In the genomic region with DNA sequence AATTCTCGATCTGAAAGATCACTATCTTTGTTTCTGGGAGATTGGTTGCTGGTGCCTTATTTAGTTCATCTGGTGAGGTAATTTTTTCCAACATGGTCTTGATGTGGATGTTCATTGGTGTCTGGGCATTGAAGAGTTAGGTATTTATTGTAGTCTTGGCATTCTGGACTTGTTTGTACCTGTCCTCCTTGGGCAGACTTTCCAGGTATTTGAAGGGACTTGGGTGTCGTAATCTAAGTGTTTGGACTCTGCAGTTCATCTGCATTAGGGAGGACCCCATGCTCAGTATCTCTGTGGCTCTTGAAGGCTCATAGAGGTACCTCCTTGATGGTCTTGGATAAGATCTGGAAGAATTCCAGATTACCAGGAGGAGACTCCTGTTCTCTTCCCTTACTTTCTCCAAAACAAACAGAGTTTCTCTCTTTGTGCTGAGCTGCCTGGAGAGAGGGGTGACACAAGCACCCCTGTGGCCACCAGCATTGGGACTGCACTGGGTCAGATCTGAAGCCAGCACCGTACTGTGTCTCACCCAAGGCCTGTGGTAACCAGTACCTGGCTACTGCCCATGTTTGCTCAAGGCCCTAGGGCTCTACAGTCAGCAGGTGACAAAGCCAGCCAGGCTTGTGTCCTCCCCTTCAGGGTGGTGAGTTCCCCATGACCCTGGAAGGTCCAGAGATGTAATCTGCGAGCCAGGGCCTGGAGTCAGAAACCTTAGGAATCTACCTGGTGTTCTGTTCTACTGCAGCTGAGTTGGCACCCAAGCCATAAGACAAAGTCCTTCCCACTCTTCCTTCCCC, we compare ENCODE assay signal across 21 cellular contexts. TPM values are rescaled to one million over a fixed set of nuclear protein-coding genes. Genes with fewer than 3 reads are reported as not detected.
"Had no signal": no experiment of that assay in that cellular context is flagged by ENCODE, and none has a peak within 500 bp of the region (broad histone marks: within the 10 kb centered on the region; RNA-seq: fewer than 3 reads in every experiment).

No MANE protein-coding gene starts in this region.

- H3K36me3 ChIP-seq: cardiac muscle cell, lower lobe of right lung, prostate gland, upper lobe of left lung had no signal

- H3K4me3 ChIP-seq: cardiac muscle cell, lower lobe of right lung, prostate gland, upper lobe of left lung had no signal

- H3K4me1 ChIP-seq: lower lobe of right lung, upper lobe of left lung had no signal

- ATAC-seq: activated CD8-positive, alpha-beta memory T cell treated with anti-CD3 and anti-CD28 coated beads, Interleukin-2, amount 10 ng/mL, durations not matched to agents 7 days and 5 days; activated T-cell treated with anti-CD3 and anti-CD28 coated beads, Interleukin-2, amount 50 U/mL, for 72 hours; left cardiac atrium; naive thymus-derived CD8-positive, alpha-beta T cell; sciatic nerve; T-helper 17 cell had no signal

- H3K36me3 Mint-ChIP-seq: activated CD8-positive, alpha-beta memory T cell treated with anti-CD3 and anti-CD28 coated beads, Interleukin-2, amount 10 ng/mL, durations not matched to agents 7 days and 5 days; activated naive CD8-positive, alpha-beta T cell treated with anti-CD3 and anti-CD28 coated beads, Interleukin-2, amount 10 ng/mL, durations not matched to agents 7 days and 5 days had no signal

- H3K27me3 ChIP-seq: cardiac muscle cell, upper lobe of left lung had no signal

- FAIRE-seq: colon, endothelial cell of umbilical vein had no signal

- DNase-seq: activated B cell treated with CpG ODN at 0.5 μM for 24 hours; activated CD4-positive, alpha-beta T cell treated with anti-CD3 and anti-CD28 coated beads, Interleukin-2, amount 10 ng/mL, durations not matched to agents 7 days and 5 days; activated CD8-positive, alpha-beta memory T cell treated with anti-CD3 and anti-CD28 coated beads, Interleukin-2, amount 10 ng/mL, durations not matched to agents 7 days and 5 days; activated naive CD8-positive, alpha-beta T cell treated with anti-CD3 and anti-CD28 coated beads, Interleukin-2, amount 10 ng/mL, durations not matched to agents 7 days and 5 days; activated T-cell treated with anti-CD3 and anti-CD28 coated beads, Interleukin-2, amount 50 U/mL, for 72 hours; aorta; left cardiac atrium; lower lobe of right lung; naive thymus-derived CD8-positive, alpha-beta T cell; nucleus accumbens; stimulated activated CD4-positive, alpha-beta T cell treated with anti-CD3 and anti-CD28 coated beads, Interleukin-12 subunit alpha, Interleukin-12 subunit beta, amount 100 ng/mL, for 4 hours; stimulated activated naive CD4-positive, alpha-beta T cell; T-helper 17 cell; upper lobe of left lung had no signal

- H3K27ac Mint-ChIP-seq: activated B cell treated with CpG ODN at 0.5 μM for 24 hours; activated CD4-positive, alpha-beta T cell treated with anti-CD3 and anti-CD28 coated beads, Interleukin-2, amount 10 ng/mL, durations not matched to agents 7 days and 5 days; activated CD8-positive, alpha-beta memory T cell treated with anti-CD3 and anti-CD28 coated beads, Interleukin-2, amount 10 ng/mL, durations not matched to agents 7 days and 5 days; activated naive CD8-positive, alpha-beta T cell treated with anti-CD3 and anti-CD28 coated beads, Interleukin-2, amount 10 ng/mL, durations not matched to agents 7 days and 5 days; activated T-cell treated with anti-CD3 and anti-CD28 coated beads, Interleukin-2, amount 50 U/mL, for 72 hours; naive thymus-derived CD8-positive, alpha-beta T cell; T-helper 17 cell had no signal

- H3K9me3 ChIP-seq: lower lobe of right lung, prostate gland, upper lobe of left lung had no signal

- H3K4me3 Mint-ChIP-seq: activated B cell treated with CpG ODN at 0.5 μM for 24 hours; activated CD4-positive, alpha-beta T cell treated with anti-CD3 and anti-CD28 coated beads, Interleukin-2, amount 10 ng/mL, durations not matched to agents 7 days and 5 days; activated CD8-positive, alpha-beta memory T cell treated with anti-CD3 and anti-CD28 coated beads, Interleukin-2, amount 10 ng/mL, durations not matched to agents 7 days and 5 days; activated naive CD8-positive, alpha-beta T cell treated with anti-CD3 and anti-CD28 coated beads, Interleukin-2, amount 10 ng/mL, durations not matched to agents 7 days and 5 days; activated T-cell treated with anti-CD3 and anti-CD28 coated beads, Interleukin-2, amount 50 U/mL, for 72 hours; naive thymus-derived CD8-positive, alpha-beta T cell; T-helper 17 cell had no signal

- H3K4me1 Mint-ChIP-seq: activated B cell treated with CpG ODN at 0.5 μM for 24 hours; activated CD8-positive, alpha-beta memory T cell treated with anti-CD3 and anti-CD28 coated beads, Interleukin-2, amount 10 ng/mL, durations not matched to agents 7 days and 5 days; activated naive CD8-positive, alpha-beta T cell treated with anti-CD3 and anti-CD28 coated beads, Interleukin-2, amount 10 ng/mL, durations not matched to agents 7 days and 5 days; naive thymus-derived CD8-positive, alpha-beta T cell had no signal

- H3K9me3 Mint-ChIP-seq: activated CD4-positive, alpha-beta T cell treated with anti-CD3 and anti-CD28 coated beads, Interleukin-2, amount 10 ng/mL, durations not matched to agents 7 days and 5 days; activated T-cell treated with anti-CD3 and anti-CD28 coated beads, Interleukin-2, amount 50 U/mL, for 72 hours had no signal

- H3K27ac ChIP-seq: cardiac muscle cell, lower lobe of right lung, upper lobe of left lung had no signal

RNA-seq across cellular contexts. Expression of gene A2ML1, which starts 5.3 kb away (rescaled TPM):
- total RNA-seq: activated B cell treated with CpG ODN at 0.5 μM for 24 hours; activated CD4-positive, alpha-beta T cell treated with anti-CD3 and anti-CD28 coated beads, Interleukin-2, amount 10 ng/mL, durations not matched to agents 7 days and 5 days; activated CD8-positive, alpha-beta memory T cell treated with anti-CD3 and anti-CD28 coated beads, Interleukin-2, amount 10 ng/mL, durations not matched to agents 7 days and 5 days; activated naive CD8-positive, alpha-beta T cell treated with anti-CD3 and anti-CD28 coated beads, Interleukin-2, amount 10 ng/mL, durations not matched to agents 7 days and 5 days; activated T-cell treated with anti-CD3 and anti-CD28 coated beads, Interleukin-2, amount 50 U/mL, for 72 hours; cardiac muscle cell; endothelial cell of umbilical vein; glomerular endothelial cell; lower lobe of right lung; mononuclear cell; naive thymus-derived CD8-positive, alpha-beta T cell; T-helper 17 cell had no signal
- polyA plus RNA-seq: cardiac muscle cell; endothelial cell of umbilical vein; naive thymus-derived CD8-positive, alpha-beta T cell had no signal
